Comparison of ENCODE assay signal across 14 cellular contexts in genomic region chr17:41628073-41628370, GRCh38. TPM values are rescaled to one million over a fixed set of nuclear protein-coding genes. Genes with fewer than 3 reads are reported as not detected.
A peak's percentile ranks its signal among the peaks of the same experiment; 100 is the strongest.
DNase-seq lines count a peak whose midpoint lies in the region; ATAC-seq, FAIRE-seq and TF ChIP-seq lines count a peak whose summit lies in the region.
"Not testable (repeated sequence)": the region's sequence is repeated elsewhere in the genome, so short reads cannot be mapped to it uniquely, and the experiment has no call there.
"Had no signal": no experiment of that assay in that cellular context is flagged by ENCODE, and none has a peak within 500 bp of the region (broad histone marks: within the 10 kb centered on the region; RNA-seq: fewer than 3 reads in every experiment).

No MANE protein-coding gene starts in this region.

- not testable (repeated sequence) for H3K4me3 ChIP-seq in keratinocyte (ENCODE audit: control insufficient read depth in 2 of 3, extremely low read depth in 1 of 3, insufficient read depth in 2 of 3, low read depth in 1 of 3, low read length in 3 of 3); suprapubic skin

- H3K9me3 Mint-ChIP-seq in natural killer cell treated with Interleukin-12 subunit alpha and Interleukin-12 subunit beta and Interleukin-15 and Interleukin-18, amount 100 ng/mL, for 72 hours, result not testable (repeated sequence)

- no CpG with 5 or more reads among the region's 1 CpG for WGBS in suprapubic skin

- H3K4me1 Mint-ChIP-seq in natural killer cell treated with Interleukin-12 subunit alpha and Interleukin-12 subunit beta and Interleukin-15 and Interleukin-18, amount 100 ng/mL, for 72 hours (ENCODE audit: low read depth in 2 of 2), result not testable (repeated sequence)

- H3K79me2 ChIP-seq in keratinocyte (ENCODE audit: control insufficient read depth, insufficient read depth, low read length), result not testable (repeated sequence)

- TF ChIP-seq POLR2A in suprapubic skin (IDR thresholded peaks at IDR 0.05), result not testable (repeated sequence)

- not testable (repeated sequence) for H3K27me3 Mint-ChIP-seq in natural killer cell treated with Interleukin-12 subunit alpha and Interleukin-12 subunit beta and Interleukin-15 and Interleukin-18, amount 100 ng/mL, for 72 hours

- H2AFZ ChIP-seq in keratinocyte (ENCODE audit: control insufficient read depth, low read length), result not testable (repeated sequence)

- TF ChIP-seq CTCF in keratinocyte (optimal IDR thresholded peaks at IDR 0.05 in 1 of 3, IDR thresholded peaks at IDR 0.05 in 1 of 3, conservative IDR thresholded peaks at IDR 0.05 in 1 of 3; ENCODE audit: extremely low read depth in 1 of 3, insufficient read depth in 2 of 3, low read length in 3 of 3); suprapubic skin (IDR thresholded peaks at IDR 0.05): not testable (repeated sequence)

- peaks cover 50% of the 10 kb centered on the region for H3K4me1 ChIP-seq in keratinocyte (ENCODE audit: control insufficient read depth, extremely low read depth, insufficient read depth, low read length)
- H3K4me1 ChIP-seq in suprapubic skin, result peaks cover 67% of the 10 kb centered on the region

- peak; percentile 31 to 53 for ATAC-seq in natural killer cell treated with Interleukin-12 subunit alpha and Interleukin-12 subunit beta and Interleukin-15 and Interleukin-18, amount 100 ng/mL, for 72 hours

- H4K20me1 ChIP-seq in keratinocyte (ENCODE audit: control insufficient read depth, extremely low read depth, insufficient read depth, low read length), result not testable (repeated sequence)

- not testable (repeated sequence) for H3K36me3 Mint-ChIP-seq in natural killer cell treated with Interleukin-12 subunit alpha and Interleukin-12 subunit beta and Interleukin-15 and Interleukin-18, amount 100 ng/mL, for 72 hours

- peak overlapping the region; percentile 29 for H3K27ac ChIP-seq in epithelial cell of prostate
- H3K27ac ChIP-seq in keratinocyte (ENCODE audit: control insufficient read depth, insufficient read depth, low read length), result peak overlapping the region; percentile 64
- H3K27ac ChIP-seq in suprapubic skin, result peak overlapping the region; percentile 78

- not testable (repeated sequence) for H3K36me3 ChIP-seq in keratinocyte (ENCODE audit: control insufficient read depth in 2 of 2, extremely low read depth in 1 of 2, insufficient read depth in 2 of 2, low read length in 2 of 2); suprapubic skin

- not testable (repeated sequence) for TF ChIP-seq EP300 in suprapubic skin (IDR thresholded peaks at IDR 0.05)

- FAIRE-seq in keratinocyte (lab: Jason Lieb, UNC), result not testable (repeated sequence)

- peak overlapping the region; percentile 70 for H3K9ac ChIP-seq in keratinocyte (ENCODE audit: control insufficient read depth, extremely low read depth, insufficient read depth, low read length)

- H3K9me3 ChIP-seq in keratinocyte (ENCODE audit: control insufficient read depth, low read depth, low read length); suprapubic skin: not testable (repeated sequence)

- dilution Hi-C loops in keratinocyte (cut with MboI; ENCODE audit: extremely low pct_ligation_motif_present, low sequenced_read_pairs), result not testable (repeated sequence)

- not testable (repeated sequence) for H3K27ac Mint-ChIP-seq in natural killer cell treated with Interleukin-12 subunit alpha and Interleukin-12 subunit beta and Interleukin-15 and Interleukin-18, amount 100 ng/mL, for 72 hours

- H3K9me1 ChIP-seq in keratinocyte (ENCODE audit: control insufficient read depth, extremely low read depth, insufficient read depth, low read length), result not testable (repeated sequence)

- peak overlapping the region; percentile 44 for H3K4me2 ChIP-seq in keratinocyte (ENCODE audit: control insufficient read depth, extremely low read depth, insufficient read depth, low read depth, low read length)

- peak; percentile 50 for DNase-seq in activated effector memory CD4-positive, alpha-beta T cell treated with anti-CD3 and anti-CD28 coated beads, Interleukin-2, amount 50 U/mL, for 16 hours
- DNase-seq in epithelial cell of prostate (ENCODE audit: low read depth, low spot score); keratinocyte (ENCODE audit: low read depth, low spot score); natural killer cell treated with Interleukin-12 subunit alpha and Interleukin-12 subunit beta and Interleukin-15 and Interleukin-18, amount 100 ng/mL, for 72 hours (ENCODE audit: low spot score): not testable (repeated sequence)
- peak; percentile 54 for DNase-seq in posterior vena cava (ENCODE audit: low spot score)
- DNase-seq in suprapubic skin (ENCODE audit: low spot score in 2 of 2), result peak in 1 of 2 donors; percentile 59

- H3K4me3 Mint-ChIP-seq in natural killer cell treated with Interleukin-12 subunit alpha and Interleukin-12 subunit beta and Interleukin-15 and Interleukin-18, amount 100 ng/mL, for 72 hours, result not testable (repeated sequence)

- not testable (repeated sequence) for H3K27me3 ChIP-seq in keratinocyte (ENCODE audit: control insufficient read depth, extremely low read depth, insufficient read depth, low read length); suprapubic skin

- intact Hi-C loops in posterior vena cava (cut with DNase I), result not testable (repeated sequence)

RNA-seq across cellular contexts. Expression of gene KRT17, which starts 3.6 kb away (rescaled TPM):
- 6,440 to 12,579 TPM (median 8,666 TPM) in 3 replicates for polyA plus RNA-seq in keratinocyte
- polyA plus RNA-seq in keratinocyte (2011; ENCODE audit: low read depth), result 46,546 TPM
- polyA plus RNA-seq in keratinocyte (2011; cell fraction: cytosol; rRNA removed), result 6,491 and 12,585 TPM in 2 replicates
- polyA plus RNA-seq in keratinocyte (2011; cell fraction: nucleus; rRNA removed), result 12,033 and 13,742 TPM in 2 replicates
- 5,743 and 13,877 TPM in 2 replicates for polyA plus RNA-seq in keratinocyte (2012; ENCODE audit: low replicate concordance)
- polyA minus RNA-seq in keratinocyte, result 5,137 to 9,087 TPM (median 7,073 TPM) in 3 replicates
- polyA minus RNA-seq in keratinocyte (2011; cell fraction: cytosol; rRNA and poly(A)+ RNA removed), result 14,086 TPM
- 4,848 and 5,061 TPM in 2 replicates for polyA minus RNA-seq in keratinocyte (2011; cell fraction: nucleus; rRNA and poly(A)+ RNA removed)
- total RNA-seq in natural killer cell treated with Interleukin-12 subunit alpha and Interleukin-12 subunit beta and Interleukin-15 and Interleukin-18, amount 100 ng/mL, for 72 hours, result not detected
- 1 to 10 TPM; 2.8 to 5.1 TPM for total RNA-seq in posterior vena cava
- total RNA-seq in suprapubic skin, result 1,000 to 10,000 TPM in 2 of 4 donors, 100 to 1,000 TPM in 2; 434 to 2,751 (median 1,314) TPM
- total RNA-seq: CD4-positive, alpha-beta T cell had no signal
- polyA plus RNA-seq: CD14-positive monocyte; CD8-positive, alpha-beta memory T cell had no signal

RNA-seq across cellular contexts. Expression of gene KRT16, which starts 15.5 kb away (rescaled TPM):
- 1,163 to 4,746 TPM (median 1,851 TPM) in 3 replicates for polyA plus RNA-seq in keratinocyte
- polyA plus RNA-seq in keratinocyte (2011; ENCODE audit: low read depth), result 20,474 TPM
- polyA plus RNA-seq in keratinocyte (2011; cell fraction: cytosol; rRNA removed), result 1,428 and 3,010 TPM in 2 replicates
- 2,522 and 2,889 TPM in 2 replicates for polyA plus RNA-seq in keratinocyte (2011; cell fraction: nucleus; rRNA removed)
- polyA plus RNA-seq in keratinocyte (2012; ENCODE audit: low replicate concordance), result 1,329 and 6,837 TPM in 2 replicates
- polyA minus RNA-seq in keratinocyte, result 1,159 to 3,059 TPM (median 1,751 TPM) in 3 replicates
- polyA minus RNA-seq in keratinocyte (2011; cell fraction: cytosol; rRNA and poly(A)+ RNA removed), result 3,006 TPM
- polyA minus RNA-seq in keratinocyte (2011; cell fraction: nucleus; rRNA and poly(A)+ RNA removed), result 1,076 and 1,184 TPM in 2 replicates
- not detected for total RNA-seq in natural killer cell treated with Interleukin-12 subunit alpha and Interleukin-12 subunit beta and Interleukin-15 and Interleukin-18, amount 100 ng/mL, for 72 hours
- total RNA-seq in posterior vena cava (not detected), suprapubic skin (100 to 1,000 TPM in 3 of 4 donors, 10 to 100 TPM in 1; 65.7 to 772 (median 341) TPM)
- total RNA-seq: CD4-positive, alpha-beta T cell; CD8-positive, alpha-beta memory T cell; GM12878; H9 had no signal
- polyA plus RNA-seq: CD14-positive monocyte; CD8-positive, alpha-beta memory T cell had no signal

RNA-seq across cellular contexts. Expression of gene KRT14, which starts 41.3 kb away (rescaled TPM):
- polyA plus RNA-seq in keratinocyte, result 26,041 to 32,523 TPM (median 29,603 TPM) in 3 replicates
- 31,901 TPM for polyA plus RNA-seq in keratinocyte (2011; ENCODE audit: low read depth)
- polyA plus RNA-seq in keratinocyte (2011; cell fraction: cytosol; rRNA removed), result 21,475 and 38,030 TPM in 2 replicates
- 27,919 and 28,945 TPM in 2 replicates for polyA plus RNA-seq in keratinocyte (2011; cell fraction: nucleus; rRNA removed)
- 14,568 and 23,086 TPM in 2 replicates for polyA plus RNA-seq in keratinocyte (2012; ENCODE audit: low replicate concordance)
- 19,979 to 26,270 TPM (median 20,630 TPM) in 3 replicates for polyA minus RNA-seq in keratinocyte
- polyA minus RNA-seq in keratinocyte (2011; cell fraction: cytosol; rRNA and poly(A)+ RNA removed), result 27,275 TPM
- 10,810 and 12,637 TPM in 2 replicates for polyA minus RNA-seq in keratinocyte (2011; cell fraction: nucleus; rRNA and poly(A)+ RNA removed)
- not detected for total RNA-seq in natural killer cell treated with Interleukin-12 subunit alpha and Interleukin-12 subunit beta and Interleukin-15 and Interleukin-18, amount 100 ng/mL, for 72 hours
- total RNA-seq in posterior vena cava (1 to 10 TPM; 1.3 to 2.0 TPM), suprapubic skin (over 10,000 TPM in 2 of 4 donors, 1,000 to 10,000 TPM in 2; 7,400 to 12,534 (median 10,685) TPM)
- total RNA-seq: CD4-positive, alpha-beta T cell; CD8-positive, alpha-beta memory T cell; GM12878; GM23248; H4; H9 had no signal
- polyA plus RNA-seq: CD14-positive monocyte; CD8-positive, alpha-beta memory T cell had no signal

RNA-seq across cellular contexts. Expression of gene KRT9, which starts 56.2 kb away (rescaled TPM):
- 0.85 to 1.6 TPM (median 1.5 TPM) in 3 replicates for polyA plus RNA-seq in keratinocyte
- polyA plus RNA-seq in keratinocyte (2011; ENCODE audit: low read depth), result 1.0 TPM
- polyA plus RNA-seq in keratinocyte (2011; cell fraction: cytosol; rRNA removed), result 1.4 and 1.7 TPM in 2 replicates
- 1.5 and 2.1 TPM in 2 replicates for polyA plus RNA-seq in keratinocyte (2011; cell fraction: nucleus; rRNA removed)
- 1.6 TPM in 2 replicates for polyA plus RNA-seq in keratinocyte (2012; ENCODE audit: low replicate concordance)
- 0.10 to 0.74 TPM (median 0.43 TPM) in 3 replicates for polyA minus RNA-seq in keratinocyte
- not detected for polyA minus RNA-seq in keratinocyte (2011; cell fraction: cytosol; rRNA and poly(A)+ RNA removed)
- 0.32 and 0.93 TPM in 2 replicates for polyA minus RNA-seq in keratinocyte (2011; cell fraction: nucleus; rRNA and poly(A)+ RNA removed)
- not detected for total RNA-seq in natural killer cell treated with Interleukin-12 subunit alpha and Interleukin-12 subunit beta and Interleukin-15 and Interleukin-18, amount 100 ng/mL, for 72 hours
- total RNA-seq in posterior vena cava (not detected), suprapubic skin (1 to 10 TPM in 1 of 4 donors, under 1 TPM in 3; 0.68 to 1.6 (median 0.82) TPM)
- total RNA-seq: CD4-positive, alpha-beta T cell; CD8-positive, alpha-beta memory T cell; GM12878; GM23248; H4; H9 had no signal
- polyA plus RNA-seq: A549; CD14-positive monocyte; CD8-positive, alpha-beta memory T cell; GM12878; GM23248 had no signal

Comparison
In these comparisons a context has a peak if more than half of its experiments do, and no peak if none do; other contexts are left out.
1. RNA of gene KRT17, which starts 3.6 kb away (total RNA-seq): 434 to 2,751 TPM in suprapubic skin; 2.8 to 5.1 TPM in posterior vena cava and not detected in natural killer cell treated with Interleukin-12 subunit alpha and Interleukin-12 subunit beta and Interleukin-15 and Interleukin-18, amount 100 ng/mL, for 72 hours; every median in the first group is over 10 times any median in the second.
2. RNA of gene KRT16, which starts 15.5 kb away (total RNA-seq): 65.7 to 772 TPM in suprapubic skin; not detected in posterior vena cava and not detected in natural killer cell treated with Interleukin-12 subunit alpha and Interleukin-12 subunit beta and Interleukin-15 and Interleukin-18, amount 100 ng/mL, for 72 hours; every median in the first group is over 10 times any median in the second.
3. RNA of gene KRT14, which starts 41.3 kb away (total RNA-seq): 7,400 to 12,534 TPM in suprapubic skin; 1.3 to 2.0 TPM in posterior vena cava and not detected in natural killer cell treated with Interleukin-12 subunit alpha and Interleukin-12 subunit beta and Interleukin-15 and Interleukin-18, amount 100 ng/mL, for 72 hours; every median in the first group is over 1,000 times any median in the second.
4. Peak in every context shown above with its lines, with median percentiles within 50 percentile points of each other: H3K27ac ChIP-seq.